2 cellular contexts compared by ENCODE assay signal in genomic region chr10:6053816-6054581, GRCh38.
TF ChIP-seq lines count a peak whose summit lies in the region.

No MANE protein-coding gene starts in this region.

TF ChIP-seq in Ishikawa, 13 proteins besides CTCF, POLR2A, EP300 and RAD21 (continued from another document):
- no peak for TF ChIP-seq FOXM1 (IDR thresholded peaks at IDR 0.05; ENCODE audit: borderline replicate concordance, low read depth)
- TF ChIP-seq NFIC (IDR thresholded peaks at IDR 0.05): peak; percentile 23; the same call in 1 of the 2 replicates
TF ChIP-seq in Ishikawa: peak in this region for 4.

TF ChIP-seq in GM12878, 131 proteins besides CTCF, POLR2A, EP300 and RAD21 (continued from another document and continues in another):
- TF ChIP-seq E2F8 (IDR thresholded peaks at IDR 0.05; ENCODE audit: low read depth, partially characterized antibody) (no peak), ATF2 (IDR thresholded peaks at IDR 0.05; ENCODE audit: low read length) (no peak), MTA2 (IDR thresholded peaks at IDR 0.05; ENCODE audit: low read depth) (peak; percentile 27; the same call in 1 of the 2 replicates), SKIL (IDR thresholded peaks at IDR 0.05; ENCODE audit: low read depth, poor library complexity, severe bottlenecking) (no peak), CBX3 (IDR thresholded peaks at IDR 0.05; ENCODE audit: borderline replicate concordance, low read depth) (no peak), ZNF274 (IDR thresholded peaks at IDR 0.05; ENCODE audit: insufficient read depth, insufficient read length) (no peak), PAX8 (IDR thresholded peaks at IDR 0.05) (no peak), ZBTB4 (CRISPR knock-in tag; IDR thresholded peaks at IDR 0.05) (no peak), E2F4 (IDR thresholded peaks at IDR 0.05; ENCODE audit: low read depth, low read length) (no peak), SPI1 (IDR thresholded peaks at IDR 0.05; ENCODE audit: borderline replicate concordance, insufficient read depth, low read depth, low read length) (no peak; the same call in 1 of the 2 replicates), DPF2 (IDR thresholded peaks at IDR 0.05) (0 out of 2 replicates have a peak, but pooled peaks have one; percentile 59), SREBF2 (IDR thresholded peaks at IDR 0.05; ENCODE audit: low read length) (no peak), ZNF384 (IDR thresholded peaks at IDR 0.05; ENCODE audit: borderline replicate concordance, low read depth, low read length) (no peak), LARP7 (IDR thresholded peaks at IDR 0.05) (no peak), HCFC1 (IDR thresholded peaks at IDR 0.05; ENCODE audit: low read length) (no peak), POLR2AphosphoS5 (IDR thresholded peaks at IDR 0.05; ENCODE audit: low read length) (no peak), MYB (IDR thresholded peaks at IDR 0.05; ENCODE audit: borderline replicate concordance, low read depth, low read length) (no peak), NR2C2 (IDR thresholded peaks at IDR 0.05; ENCODE audit: borderline replicate concordance, control insufficient read depth, insufficient read length, low read depth) (no peak), SMAD5 (IDR thresholded peaks at IDR 0.05; ENCODE audit: low read depth) (no peak), CHD4 (IDR thresholded peaks at IDR 0.05) (no peak), RELA (IDR thresholded peaks at IDR 0.05; ENCODE audit: borderline replicate concordance, partially characterized antibody) (no peak), WRNIP1 (IDR thresholded peaks at IDR 0.05; ENCODE audit: borderline replicate concordance, low read depth, low read length) (no peak), IKZF2 (IDR thresholded peaks at IDR 0.05) (peak; percentile 73 to 75), FOXM1 (IDR thresholded peaks at IDR 0.05; ENCODE audit: low read depth, low read length) (no peak; the same call in 1 of the 2 replicates), TAF1 (IDR thresholded peaks at IDR 0.05; ENCODE audit: borderline replicate concordance, low read depth, low read length) (no peak), SMAD1 (IDR thresholded peaks at IDR 0.05; ENCODE audit: low read depth, partially characterized antibody) (no peak), E4F1 (IDR thresholded peaks at IDR 0.05; ENCODE audit: borderline replicate concordance, partially characterized antibody) (no peak), ZNF687 (IDR thresholded peaks at IDR 0.05) (peak; percentile 40; the same call in 1 of the 2 replicates), ZSCAN29 (IDR thresholded peaks at IDR 0.05) (no peak), BCL3 (IDR thresholded peaks at IDR 0.05; ENCODE audit: borderline replicate concordance, insufficient read depth, low read depth, low read length, poor library complexity, severe bottlenecking) (no peak), IKZF1 (conservative IDR thresholded peaks at IDR 0.05) (peak; percentile 82), CEBPZ (IDR thresholded peaks at IDR 0.05; ENCODE audit: low read depth, low read length) (no peak), MTA3 (IDR thresholded peaks at IDR 0.05; ENCODE audit: borderline replicate concordance, low read length) (no peak), BHLHE40 (IDR thresholded peaks at IDR 0.05; ENCODE audit: borderline replicate concordance in 1 of 2, low read depth in 2 of 2, low read length in 1 of 2) (peak in 1 of 2 experiments; percentile 28; a peak in 1 of 4 replicates)
